Comparison of ENCODE assay signal across 19 cellular contexts in the genomic region with DNA sequence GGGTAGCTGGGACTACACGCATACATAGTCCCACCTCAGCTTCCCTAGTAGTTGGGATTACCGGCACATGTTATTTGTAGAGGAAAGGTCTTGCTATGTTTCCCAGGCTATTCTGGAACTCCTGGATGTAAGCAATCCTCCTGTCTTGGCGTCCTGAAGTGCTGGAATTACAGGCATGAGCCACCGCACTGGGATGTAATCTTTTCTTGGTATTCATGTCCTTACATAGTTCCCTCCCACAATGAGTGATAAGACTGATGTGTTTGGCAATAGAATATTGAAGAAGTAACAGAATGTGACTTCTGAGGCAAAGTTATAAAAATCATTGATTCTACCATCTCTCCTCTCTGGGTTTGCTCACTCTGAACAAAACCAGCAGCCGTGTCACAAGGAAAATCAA. TPM values are rescaled to one million over a fixed set of nuclear protein-coding genes. Genes with fewer than 3 reads are reported as not detected.
DNase-seq lines count a peak whose midpoint lies in the region; ATAC-seq and TF ChIP-seq lines count a peak whose summit lies in the region.
"Had no signal": no experiment of that assay in that cellular context is flagged by ENCODE, and none has a peak within 500 bp of the region (broad histone marks: within the 10 kb centered on the region; RNA-seq: fewer than 3 reads in every experiment).

No MANE protein-coding gene starts in this region.

- H3K9me3 ChIP-seq in PC-9 (ENCODE audit: insufficient read depth, low read depth) = no peaks in the 10 kb centered on the region; the same call in 1 of the 2 replicates
- no peaks in the 10 kb centered on the region for H3K9me3 ChIP-seq in osteoblast (ENCODE audit: low read depth, low read length)
- H3K9me3 ChIP-seq: BLaER1, Caco-2 had no signal

- ATAC-seq in HG03097 (IDR thresholded peaks at IDR 0.05; ENCODE audit: low FRiP score, unreplicated experiment) = no peak
- no peak for ATAC-seq in GM19467 (IDR thresholded peaks at IDR 0.05; ENCODE audit: unreplicated experiment)
- ATAC-seq: CD8-positive, alpha-beta T cell had no signal

- no peaks in the 10 kb centered on the region for H3K4me1 ChIP-seq in PC-9 (replicated peaks; ENCODE audit: insufficient read depth)
- H3K4me1 ChIP-seq in osteoblast (ENCODE audit: insufficient read depth, low read length) = no peaks in the 10 kb centered on the region
- H3K4me1 ChIP-seq: BLaER1, Caco-2 had no signal

- DNase-seq in PC-9 = no peak
- DNase-seq in astrocyte of the hippocampus (ENCODE audit: low read depth, low spot score) = peak; percentile 46
- DNase-seq in fibroblast of pulmonary artery (ENCODE audit: low read depth) = peak; percentile 67
- DNase-seq in osteoblast (ENCODE audit: insufficient read length, low spot score, missing footprints) = peak; percentile 54
- DNase-seq in T-helper 1 cell = no peak
- no peak for DNase-seq in SHP77 treated with DMSO at 0.1 percent for 48 hours (lab: John Stamatoyannopoulos, UW)
- DNase-seq: Caco-2; CD4-positive, CD25-positive, alpha-beta regulatory T cell; CD8-positive, alpha-beta T cell; DMS153; DND-41; GM23248; H7; HCEC 1CT had no signal

- H3K4me2 ChIP-seq in PC-9 (no peak overlapping the region), osteoblast (ENCODE audit: insufficient read depth, low read length) (no peak overlapping the region)
- H3K4me2 ChIP-seq: BLaER1 had no signal

- H3K27me3 ChIP-seq in PC-9 (ENCODE audit: insufficient read depth, low read depth) = no peaks in the 10 kb centered on the region
- H3K27me3 ChIP-seq in osteoblast (ENCODE audit: insufficient read depth, low read length) = no peaks in the 10 kb centered on the region
- H3K27me3 ChIP-seq: BLaER1 had no signal

- no TSS peak for BruUV-seq in PC-9 (replicated peaks; lab: Mats Ljungman, UMichigan)

- 0 out of 2 replicates have a peak, but pooled peaks cover 4% of the 10 kb centered on the region for H3K9me2 ChIP-seq in PC-9 (ENCODE audit: insufficient read depth)

- no peaks in the 10 kb centered on the region for H3K36me3 ChIP-seq in PC-9 (ENCODE audit: low read depth)
- no peaks in the 10 kb centered on the region for H3K36me3 ChIP-seq in osteoblast (ENCODE audit: insufficient read depth, low read length)
- H3K36me3 ChIP-seq: BLaER1 had no signal

- H4K20me1 ChIP-seq in PC-9 (ENCODE audit: insufficient read depth) (no peaks in the 10 kb centered on the region), osteoblast (ENCODE audit: insufficient read depth, low read length) (no peaks in the 10 kb centered on the region)
- H4K20me1 ChIP-seq: BLaER1 had no signal

- no peaks in the 10 kb centered on the region for H3F3A ChIP-seq in PC-9 (ENCODE audit: insufficient read depth, low read depth)

- CTCF ChIA-PET in PC-9 (lab: Charles Lee) = no interaction called here

- no peaks in the 10 kb centered on the region for H3K79me2 ChIP-seq in PC-9 (ENCODE audit: low read depth)
- H3K79me2 ChIP-seq in osteoblast (ENCODE audit: insufficient read depth, low read length) = no peaks in the 10 kb centered on the region

- no peak overlapping the region for H3K4me3 ChIP-seq in PC-9
- no peak overlapping the region for H3K4me3 ChIP-seq in fibroblast of pulmonary artery (replicated peaks; ENCODE audit: low read depth, low read length)
- H3K4me3 ChIP-seq in osteoblast (ENCODE audit: insufficient read depth, low read length) = no peak overlapping the region
- H3K4me3 ChIP-seq: BLaER1, GM23248 had no signal

- H2AFZ ChIP-seq in PC-9 (peak overlapping the region; percentile 34; the same call in 1 of the 2 replicates), osteoblast (ENCODE audit: low read length) (no peak overlapping the region)
- H2AFZ ChIP-seq: GM23248 had no signal

- TF ChIP-seq CTCF in PC-9 (conservative IDR thresholded peaks at IDR 0.05) (no peak), fibroblast of pulmonary artery (IDR thresholded peaks at IDR 0.05; ENCODE audit: low read length, missing control alignments) (no peak), osteoblast (IDR thresholded peaks at IDR 0.05; ENCODE audit: extremely low read depth, low read depth, low read length) (no peak)

- POLR2A ChIA-PET in PC-9 (lab: Charles Lee; ENCODE audit: unreplicated experiment) = no interaction called here

- no peak overlapping the region for H3K27ac ChIP-seq in PC-9
- H3K27ac ChIP-seq in osteoblast (ENCODE audit: low read depth, low read length) = no peak overlapping the region
- H3K27ac ChIP-seq: 22Rv1, BLaER1, C4-2B, GM23248 had no signal

- intact Hi-C loops in PC-9 (cut with micrococcal nuclease; ENCODE audit: unreplicated experiment) = no loop called here

RNA-seq across cellular contexts. Expression of a gene that starts 22.7 kb away (rescaled TPM):
- 110 and 132 TPM in 2 replicates for total RNA-seq in PC-9 (2021)
- total RNA-seq in osteoblast = 178 and 276 TPM in 2 replicates

Comparison
In these comparisons a context has a peak if more than half of its experiments do, and no peak if none do; other contexts are left out.
1. DNase-seq: peak in astrocyte of the hippocampus (single experiment), fibroblast of pulmonary artery (single experiment) and osteoblast (single experiment); none in PC-9 (0 of 2), T-helper 1 cell (0 of 5) and SHP77 treated with DMSO at 0.1 percent for 48 hours (single experiment).